16 cellular contexts compared by ENCODE assay signal in the genomic region with DNA sequence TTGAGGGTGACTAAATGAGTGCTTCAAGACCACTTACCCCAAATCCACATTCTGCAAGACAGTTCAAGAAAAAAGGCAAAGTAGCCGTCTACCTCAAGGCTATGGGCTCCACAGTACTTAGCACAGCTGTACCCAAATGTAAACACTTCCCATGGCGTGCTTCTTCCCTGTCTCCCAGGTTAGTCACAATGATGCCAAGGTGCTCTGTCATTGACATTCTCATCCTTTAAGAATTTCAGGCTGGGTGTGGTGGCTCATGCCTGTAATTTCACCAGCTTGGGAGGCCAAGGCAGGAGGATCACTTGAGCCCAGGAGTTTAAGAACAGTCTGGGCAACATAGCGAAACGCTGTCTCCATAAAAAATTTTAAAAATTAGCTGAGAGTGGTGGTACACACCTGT. TPM values are rescaled to one million over a fixed set of nuclear protein-coding genes. Genes with fewer than 3 reads are reported as not detected.
DNase-seq lines count a peak whose midpoint lies in the region; FAIRE-seq and TF ChIP-seq lines count a peak whose summit lies in the region.
"Had no signal": no experiment of that assay in that cellular context is flagged by ENCODE, and none has a peak within 500 bp of the region (broad histone marks: within the 10 kb centered on the region; RNA-seq: fewer than 3 reads in every experiment).

No MANE protein-coding gene starts in this region.

- peaks cover 50% of the 10 kb centered on the region for H3K36me3 Mint-ChIP-seq in activated T-cell treated with anti-CD3 and anti-CD28 coated beads, Interleukin-2, amount 50 U/mL, for 24 hours (ENCODE audit: low read depth)

- no peak overlapping the region for H3K4me3 ChIP-seq in PC-9
- no peak overlapping the region for H3K4me3 ChIP-seq in smooth muscle cell
- H3K4me3 ChIP-seq: testis had no signal

- H3K4me2 ChIP-seq in PC-9: peak overlapping the region; percentile 41
- peak overlapping the region; percentile 90 for H3K4me2 ChIP-seq in smooth muscle cell
- H3K4me2 ChIP-seq: KMS-11 had no signal

- no peak for DNase-seq in activated T-cell treated with anti-CD3 and anti-CD28 coated beads, Interleukin-2, amount 50 U/mL, for 24 hours
- DNase-seq in activated T-cell treated with anti-CD3 and anti-CD28 coated beads for 4 hours (no peak), PC-9 (peak; percentile 61 to 92), epithelial cell of prostate (ENCODE audit: low read depth, low spot score) (peak; percentile 67), smooth muscle cell (lab: John Stamatoyannopoulos, UW; ENCODE audit: unreplicated experiment) (no peak), GM03348 (ENCODE audit: low spot score) (no peak), ureter (ENCODE audit: low spot score) (no peak), GM19239 (ENCODE audit: insufficient read length, low spot score) (no peak)
- DNase-seq: activated CD4-positive, CD25-positive, alpha-beta regulatory T cell; amygdala; NCI-H2081 treated with DMSO at 0.1 percent for 48 hours; NCI-H748 treated with DMSO at 0.1 percent for 48 hours; spleen; testis had no signal

- TF ChIP-seq CTCF in PC-9 (conservative IDR thresholded peaks at IDR 0.05) (no peak), smooth muscle cell (IDR thresholded peaks at IDR 0.05; ENCODE audit: borderline replicate concordance, insufficient read depth, poor library complexity, severe bottlenecking) (no peak)

- H3K27ac ChIP-seq in PC-9: peak overlapping the region; percentile 93
- H3K27ac ChIP-seq in epithelial cell of prostate: peak overlapping the region; percentile 99
- H3K27ac ChIP-seq in smooth muscle cell (ENCODE audit: low read depth): peak overlapping the region; percentile 98
- H3K27ac ChIP-seq: KMS-11, testis had no signal

- peak overlapping the region; percentile 23 for H3K4me3 Mint-ChIP-seq in activated T-cell treated with anti-CD3 and anti-CD28 coated beads, Interleukin-2, amount 50 U/mL, for 24 hours
- H3K4me3 Mint-ChIP-seq: dendritic cell treated with granulocyte-macrophage colony-stimulating factor and Interleukin-4, amounts not matched to agents 40 ng/mL and 50 ng/mL, for 4 days had no signal

- no TSS peak for BruUV-seq in PC-9 (replicated peaks; lab: Mats Ljungman, UMichigan)

- H3K9me3 ChIP-seq in PC-9 (ENCODE audit: insufficient read depth, low read depth) (no peaks in the 10 kb centered on the region), smooth muscle cell (replicated peaks; ENCODE audit: low read depth) (no peaks in the 10 kb centered on the region)
- H3K9me3 ChIP-seq: spleen, testis had no signal

- H3K27me3 ChIP-seq in PC-9 (ENCODE audit: insufficient read depth, low read depth): no peaks in the 10 kb centered on the region
- no peaks in the 10 kb centered on the region for H3K27me3 ChIP-seq in smooth muscle cell (ENCODE audit: low read depth)
- H3K27me3 ChIP-seq: spleen, testis had no signal

- H3F3A ChIP-seq in PC-9 (ENCODE audit: insufficient read depth, low read depth) (peaks cover 56% of the 10 kb centered on the region), smooth muscle cell (ENCODE audit: low read depth) (peaks cover 22% of the 10 kb centered on the region)

- H3K9ac ChIP-seq in smooth muscle cell (ENCODE audit: low read depth): no peak overlapping the region
- H3K9ac ChIP-seq: KMS-11 had no signal

- H3K9me3 Mint-ChIP-seq in activated T-cell treated with anti-CD3 and anti-CD28 coated beads, Interleukin-2, amount 50 U/mL, for 24 hours: no peaks in the 10 kb centered on the region
- H3K9me3 Mint-ChIP-seq: dendritic cell treated with granulocyte-macrophage colony-stimulating factor and Interleukin-4, amounts not matched to agents 40 ng/mL and 50 ng/mL, for 4 days had no signal

- H3K79me2 ChIP-seq in PC-9 (ENCODE audit: low read depth): peaks cover 62% of the 10 kb centered on the region
- peaks cover 73% of the 10 kb centered on the region for H3K79me2 ChIP-seq in smooth muscle cell (ENCODE audit: low read depth)

- H3K27ac Mint-ChIP-seq in activated T-cell treated with anti-CD3 and anti-CD28 coated beads, Interleukin-2, amount 50 U/mL, for 24 hours: peak overlapping the region; percentile 69
- H3K27ac Mint-ChIP-seq: dendritic cell treated with granulocyte-macrophage colony-stimulating factor and Interleukin-4, amounts not matched to agents 40 ng/mL and 50 ng/mL, for 4 days had no signal

- CTCF ChIA-PET in PC-9 (lab: Charles Lee): interaction anchor here (0.6 to 0.7 kb wide), 2 partner anchors 231 to 852 kb away, joined by 3 to 9 read pairs; no protein-coding TSS in a partner anchor

- H3K4me1 ChIP-seq in PC-9 (replicated peaks; ENCODE audit: insufficient read depth): peaks cover 86% of the 10 kb centered on the region
- H3K4me1 ChIP-seq in smooth muscle cell (ENCODE audit: low read depth): peaks cover 6% of the 10 kb centered on the region

- H2AFZ ChIP-seq in PC-9 (no peak overlapping the region), smooth muscle cell (ENCODE audit: low read depth) (no peak overlapping the region)

- WGBS in smooth muscle cell (ENCODE audit: low lambda C conversion rate): 82% methylated on average over 4 of the region's 4 CpGs

- no peak for FAIRE-seq in GM19239 (lab: Jason Lieb, UNC)

- no peaks in the 10 kb centered on the region for H3K27me3 Mint-ChIP-seq in activated T-cell treated with anti-CD3 and anti-CD28 coated beads, Interleukin-2, amount 50 U/mL, for 24 hours
- H3K27me3 Mint-ChIP-seq: dendritic cell treated with granulocyte-macrophage colony-stimulating factor and Interleukin-4, amounts not matched to agents 40 ng/mL and 50 ng/mL, for 4 days had no signal

- H3K36me3 ChIP-seq in PC-9 (ENCODE audit: low read depth) (peaks cover 2% of the 10 kb centered on the region; the same call in 1 of the 2 replicates), smooth muscle cell (ENCODE audit: low read depth) (no peaks in the 10 kb centered on the region)

- POLR2A ChIA-PET in PC-9 (lab: Charles Lee; ENCODE audit: unreplicated experiment): interaction anchor here (0.7 kb wide), 2 partner anchors 18 to 36 kb away, joined by 5 to 19 read pairs; no protein-coding TSS in a partner anchor

- H3K9me2 ChIP-seq in PC-9 (ENCODE audit: insufficient read depth): no peaks in the 10 kb centered on the region

- H4K20me1 ChIP-seq in PC-9 (ENCODE audit: insufficient read depth): no peaks in the 10 kb centered on the region
- peaks cover 43% of the 10 kb centered on the region for H4K20me1 ChIP-seq in smooth muscle cell (ENCODE audit: low read depth)

- peaks cover 50% of the 10 kb centered on the region for H3K4me1 Mint-ChIP-seq in activated T-cell treated with anti-CD3 and anti-CD28 coated beads, Interleukin-2, amount 50 U/mL, for 24 hours (ENCODE audit: low read depth)

- intact Hi-C loops in PC-9 (cut with micrococcal nuclease; ENCODE audit: unreplicated experiment): loop anchor here (1.0 kb wide), 1 partner anchor 16 kb away; no protein-coding TSS in a partner anchor

RNA-seq across cellular contexts. Expression of gene CERS5, which starts 51.2 kb away (rescaled TPM):
- total RNA-seq in PC-9 (2021) (33.0 and 41.7 TPM in 2 replicates), smooth muscle cell (53.5 and 58.1 TPM in 2 replicates), ureter (55.6 TPM)
- 95.7 and 102 TPM in 2 replicates for polyA plus RNA-seq in smooth muscle cell

Comparison
In these comparisons a context has a peak if more than half of its experiments do, and no peak if none do; other contexts are left out.
1. DNase-seq: peak in PC-9 (2 of 2) and epithelial cell of prostate (single experiment); none in activated T-cell treated with anti-CD3 and anti-CD28 coated beads, Interleukin-2, amount 50 U/mL, for 24 hours (single experiment), activated T-cell treated with anti-CD3 and anti-CD28 coated beads for 4 hours (single experiment), smooth muscle cell (single experiment), GM03348 (single experiment), ureter (single experiment) and GM19239 (single experiment).
2. Peak in every context shown above with its lines, with median percentiles within 50 percentile points of each other: H3K27ac ChIP-seq.